10 cellular contexts compared by ENCODE assay signal in the genomic region with DNA sequence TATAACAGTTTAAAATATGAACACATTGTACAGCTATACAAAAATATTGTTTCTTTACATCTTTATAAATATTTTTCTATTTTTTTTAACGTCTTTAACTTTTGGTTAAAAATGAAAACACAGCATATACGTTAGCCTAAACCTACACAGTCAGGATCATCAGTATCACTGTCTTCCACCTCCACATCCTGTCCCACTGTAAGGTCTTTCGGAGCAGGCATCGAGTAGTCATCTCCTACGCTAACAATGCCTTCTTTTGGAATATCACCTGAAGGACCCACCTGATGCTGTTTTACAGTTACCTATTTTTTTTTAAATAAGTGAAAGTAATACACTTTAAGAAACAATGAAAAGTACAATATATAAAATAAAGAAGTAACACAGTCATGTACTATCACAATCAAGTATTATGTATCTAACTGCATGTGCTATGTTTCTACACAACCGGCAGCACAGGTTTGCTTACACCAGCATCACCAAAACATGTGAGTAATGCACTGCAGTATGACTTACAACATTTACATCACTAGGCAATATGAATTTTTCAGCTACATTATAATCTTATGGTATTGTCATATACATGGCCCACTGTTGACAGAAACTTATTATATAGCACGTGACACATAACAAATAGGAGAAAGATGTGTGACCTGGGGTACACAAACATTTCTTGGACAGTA.
A peak's percentile ranks its signal among the peaks of the same experiment; 100 is the strongest.
DNase-seq lines count a peak whose midpoint lies in the region; FAIRE-seq and TF ChIP-seq lines count a peak whose summit lies in the region.
"Had no signal": no experiment of that assay in that cellular context is flagged by ENCODE, and none has a peak within 500 bp of the region (broad histone marks: within the 10 kb centered on the region; RNA-seq: fewer than 3 reads in every experiment).

No MANE protein-coding gene starts in this region.

- peak; percentile 12 for DNase-seq in activated naive CD4-positive, alpha-beta T cell treated with anti-CD3 and anti-CD28 coated beads for 36 hours
- DNase-seq in activated naive CD4-positive, alpha-beta T cell (lab: John Stamatoyannopoulos, UW) = no peak
- DNase-seq in bronchial epithelial cell (ENCODE audit: low read depth) (peak; percentile 94), HEK293T (ENCODE audit: extremely low spot score) (no peak), NCI-H1930 (lab: John Stamatoyannopoulos, UW) (no peak)
- no peak for DNase-seq in effector CD8-positive, alpha-beta T cell (lab: John Stamatoyannopoulos, UW)
- DNase-seq: NCI-H1105 treated with DMSO at 0.1 percent for 48 hours had no signal

- intact Hi-C loops in activated naive CD4-positive, alpha-beta T cell treated with anti-CD3 and anti-CD28 coated beads for 36 hours (cut with micrococcal nuclease) = loop anchor here (1.0 to 5.0 kb wide), 4 partner anchors 7 to 308 kb away; no protein-coding TSS in a partner anchor

- peaks cover 6% of the 10 kb centered on the region for H3K9me3 ChIP-seq in KOPT-K1 (ENCODE audit: insufficient read depth, low read length, poor library complexity, severe bottlenecking)

- H3K9me3 Mint-ChIP-seq in activated naive CD4-positive, alpha-beta T cell treated with anti-CD3 and anti-CD28 coated beads for 36 hours = peaks cover 4% of the 10 kb centered on the region
- H3K9me3 Mint-ChIP-seq in stimulated activated naive CD8-positive, alpha-beta T cell treated with anti-CD3 and anti-CD28 coated beads, Interleukin-15, Interleukin-2, amounts not matched to agents 100 ng/mL and 50 ng/mL, for 24 hours = peaks cover 8% of the 10 kb centered on the region

- peaks cover 24% of the 10 kb centered on the region for H3K4me1 Mint-ChIP-seq in activated naive CD4-positive, alpha-beta T cell treated with anti-CD3 and anti-CD28 coated beads for 36 hours (ENCODE audit: low read depth)
- peaks cover 48% of the 10 kb centered on the region for H3K4me1 Mint-ChIP-seq in stimulated activated naive CD8-positive, alpha-beta T cell treated with anti-CD3 and anti-CD28 coated beads, Interleukin-15, Interleukin-2, amounts not matched to agents 100 ng/mL and 50 ng/mL, for 24 hours (ENCODE audit: low read depth)
- H3K4me1 Mint-ChIP-seq: nephron had no signal

- no peak for FAIRE-seq in bronchial epithelial cell (lab: Jason Lieb, UNC)

- H3K36me3 Mint-ChIP-seq in activated naive CD4-positive, alpha-beta T cell treated with anti-CD3 and anti-CD28 coated beads for 36 hours (ENCODE audit: low read depth) = peaks cover 26% of the 10 kb centered on the region
- H3K36me3 Mint-ChIP-seq in stimulated activated naive CD8-positive, alpha-beta T cell treated with anti-CD3 and anti-CD28 coated beads, Interleukin-15, Interleukin-2, amounts not matched to agents 100 ng/mL and 50 ng/mL, for 24 hours (ENCODE audit: low read depth) = peaks cover 32% of the 10 kb centered on the region

- no peak overlapping the region for H3K27ac Mint-ChIP-seq in activated naive CD4-positive, alpha-beta T cell treated with anti-CD3 and anti-CD28 coated beads for 36 hours
- peak overlapping the region; percentile 84 for H3K27ac Mint-ChIP-seq in stimulated activated naive CD8-positive, alpha-beta T cell treated with anti-CD3 and anti-CD28 coated beads, Interleukin-15, Interleukin-2, amounts not matched to agents 100 ng/mL and 50 ng/mL, for 24 hours
- H3K27ac Mint-ChIP-seq: nephron had no signal

- no peak overlapping the region for H3K4me3 ChIP-seq in bronchial epithelial cell (ENCODE audit: low read depth, low read length)

- H3K27me3 Mint-ChIP-seq in activated naive CD4-positive, alpha-beta T cell treated with anti-CD3 and anti-CD28 coated beads for 36 hours (ENCODE audit: low read depth) = no peaks in the 10 kb centered on the region
- H3K27me3 Mint-ChIP-seq in stimulated activated naive CD8-positive, alpha-beta T cell treated with anti-CD3 and anti-CD28 coated beads, Interleukin-15, Interleukin-2, amounts not matched to agents 100 ng/mL and 50 ng/mL, for 24 hours = no peaks in the 10 kb centered on the region

- POLR2A ChIA-PET in HEK293T (lab: Yijun Ruan, JAX) = no interaction called here

- CTCF ChIA-PET in activated naive CD4-positive, alpha-beta T cell treated with anti-CD3 and anti-CD28 coated beads for 36 hours (lab: Charles Lee) = no interaction called here
- CTCF ChIA-PET in HEK293T (lab: Yijun Ruan, JAX) = no interaction called here

- no peak overlapping the region for H3K4me3 Mint-ChIP-seq in activated naive CD4-positive, alpha-beta T cell treated with anti-CD3 and anti-CD28 coated beads for 36 hours
- H3K4me3 Mint-ChIP-seq in stimulated activated naive CD8-positive, alpha-beta T cell treated with anti-CD3 and anti-CD28 coated beads, Interleukin-15, Interleukin-2, amounts not matched to agents 100 ng/mL and 50 ng/mL, for 24 hours = peak overlapping the region; percentile 46
- H3K4me3 Mint-ChIP-seq: nephron had no signal

- no peak for TF ChIP-seq CTCF in bronchial epithelial cell (IDR thresholded peaks at IDR 0.05; ENCODE audit: insufficient read depth, low read length, severe bottlenecking)

- H3K27me3 ChIP-seq in bronchial epithelial cell (ENCODE audit: control insufficient read depth, insufficient read depth, low read length) = no peaks in the 10 kb centered on the region

- peak overlapping the region; percentile 10 for H3K27ac ChIP-seq in KOPT-K1 (ENCODE audit: low read depth, low read length, poor library complexity, severe bottlenecking)

- H3K36me3 ChIP-seq in KOPT-K1 (ENCODE audit: insufficient read depth, low read length) (no peaks in the 10 kb centered on the region), bronchial epithelial cell (ENCODE audit: control insufficient read depth, insufficient read depth, low read length) (no peaks in the 10 kb centered on the region)

TF ChIP-seq in HEK293T, 16 proteins besides CTCF, POLR2A, EP300 and RAD21:
- no peak for TF ChIP-seq L3MBTL2 (conservative IDR thresholded peaks at IDR 0.05)
- TF ChIP-seq NFRKB (IDR thresholded peaks at IDR 0.05) = no peak
- TF ChIP-seq ARNT (IDR thresholded peaks at IDR 0.05) = no peak
- TF ChIP-seq HDGF (IDR thresholded peaks at IDR 0.05; ENCODE audit: borderline replicate concordance) = no peak
- TF ChIP-seq SUZ12 (IDR thresholded peaks at IDR 0.05) = no peak
- no peak for TF ChIP-seq ELF4 (IDR thresholded peaks at IDR 0.05)
- TF ChIP-seq ZNF384 (IDR thresholded peaks at IDR 0.05) = no peak
- no peak for TF ChIP-seq TARDBP (IDR thresholded peaks at IDR 0.05)
- TF ChIP-seq FOXA1 (IDR thresholded peaks at IDR 0.05) = no peak
- no peak for TF ChIP-seq FOXM1 (IDR thresholded peaks at IDR 0.05; ENCODE audit: borderline replicate concordance)
- no peak for TF ChIP-seq LEF1 (IDR thresholded peaks at IDR 0.05; ENCODE audit: borderline replicate concordance)
- TF ChIP-seq, protein P1, sequence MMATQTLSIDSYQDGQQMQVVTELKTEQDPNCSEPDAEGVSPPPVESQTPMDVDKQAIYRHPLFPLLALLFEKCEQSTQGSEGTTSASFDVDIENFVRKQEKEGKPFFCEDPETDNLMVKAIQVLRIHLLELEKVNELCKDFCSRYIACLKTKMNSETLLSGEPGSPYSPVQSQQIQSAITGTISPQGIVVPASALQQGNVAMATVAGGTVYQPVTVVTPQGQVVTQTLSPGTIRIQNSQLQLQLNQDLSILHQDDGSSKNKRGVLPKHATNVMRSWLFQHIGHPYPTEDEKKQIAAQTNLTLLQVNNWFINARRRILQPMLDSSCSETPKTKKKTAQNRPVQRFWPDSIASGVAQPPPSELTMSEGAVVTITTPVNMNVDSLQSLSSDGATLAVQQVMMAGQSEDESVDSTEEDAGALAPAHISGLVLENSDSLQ (IDR thresholded peaks at IDR 0.05) = no peak
- TF ChIP-seq BHLHE40 (IDR thresholded peaks at IDR 0.05; ENCODE audit: borderline replicate concordance) = no peak

Comparison
In these comparisons a context has a peak if more than half of its experiments do, and no peak if none do; other contexts are left out.
1. DNase-seq: peak in activated naive CD4-positive, alpha-beta T cell treated with anti-CD3 and anti-CD28 coated beads for 36 hours (single experiment) and bronchial epithelial cell (single experiment); none in activated naive CD4-positive, alpha-beta T cell (0 of 4), HEK293T (single experiment), effector CD8-positive, alpha-beta T cell (single experiment) and NCI-H1930 (0 of 2).